Comparison of ENCODE assay signal across 11 cellular contexts in the genomic region with DNA sequence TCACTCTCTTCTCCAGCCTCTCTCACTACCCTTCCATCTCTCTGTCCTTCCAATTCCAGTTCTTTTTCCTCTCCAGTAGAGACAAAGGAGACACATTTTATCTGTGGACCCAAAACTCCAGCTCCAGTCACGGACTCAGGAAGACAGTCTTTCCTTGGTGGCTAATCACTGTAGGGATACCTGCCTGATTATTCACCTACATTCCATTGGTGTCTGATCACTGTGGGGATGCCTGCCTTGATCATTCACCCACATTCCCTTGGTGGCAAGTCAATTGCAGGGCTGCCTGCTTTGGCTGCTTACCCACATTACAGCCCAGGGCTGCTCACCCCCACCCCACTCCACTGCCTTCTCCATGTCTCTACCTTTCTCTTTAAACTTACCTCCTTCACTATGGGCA. TPM values are rescaled to one million over a fixed set of nuclear protein-coding genes. Genes with fewer than 3 reads are reported as not detected.
DNase-seq lines count a peak whose midpoint lies in the region; ATAC-seq and TF ChIP-seq lines count a peak whose summit lies in the region.
"Not testable (repeated sequence)": the region's sequence is repeated elsewhere in the genome, so short reads cannot be mapped to it uniquely, and the experiment has no call there.
"Had no signal": no experiment of that assay in that cellular context is flagged by ENCODE, and none has a peak within 500 bp of the region (broad histone marks: within the 10 kb centered on the region; RNA-seq: fewer than 3 reads in every experiment).

No MANE protein-coding gene starts in this region.

- not testable (repeated sequence) for H3K27me3 ChIP-seq in CD8-positive, alpha-beta memory T cell (ENCODE audit: insufficient read depth, low read length, poor library complexity, severe bottlenecking); mesenchymal stem cell (ENCODE audit: control insufficient read depth in 1 of 2, insufficient read depth in 1 of 2, low read length in 2 of 2)

- peak overlapping the region; percentile 7 to 99 (median 98) for H3K4me3 Mint-ChIP-seq in CD8-positive, alpha-beta memory T cell
- H3K4me3 Mint-ChIP-seq in T-cell (peak overlapping the region; percentile 95 to 99 (median 96)), osteocyte (ENCODE audit: unreplicated experiment) (peak overlapping the region; percentile 70)
- peak overlapping the region; percentile 98 for H3K4me3 Mint-ChIP-seq in activated T-cell treated with anti-CD3 and anti-CD28 coated beads, Interleukin-2, amount 50 U/mL, for 4 hours
- peak overlapping the region; percentile 97 for H3K4me3 Mint-ChIP-seq in activated naive CD8-positive, alpha-beta T cell treated with anti-CD3 and anti-CD28 coated beads, Interleukin-2, amount 50 U/mL, for 24 hours

- H2AFZ ChIP-seq in mesenchymal stem cell (ENCODE audit: low read depth, low read length) = not testable (repeated sequence)

- not testable (repeated sequence) for H2AK5ac ChIP-seq in mesenchymal stem cell (ENCODE audit: low read length, severe bottlenecking)

- not testable (repeated sequence) for H3K18ac ChIP-seq in mesenchymal stem cell (ENCODE audit: low read depth in 1 of 2, low read length in 2 of 2)

- not testable (repeated sequence) for H3K14ac ChIP-seq in mesenchymal stem cell (ENCODE audit: low read length in 2 of 2)

- H3K4me2 ChIP-seq in mesenchymal stem cell (ENCODE audit: low read length, poor library complexity, severe bottlenecking) = not testable (repeated sequence)

- peak overlapping the region; percentile 38 for H4K8ac ChIP-seq in mesenchymal stem cell (ENCODE audit: low read length)

- peak overlapping the region in 7 of 8 donors; percentile 25 to 99 (median 98) for H3K27ac Mint-ChIP-seq in CD8-positive, alpha-beta memory T cell
- H3K27ac Mint-ChIP-seq in T-cell = peak overlapping the region; percentile 60 to 64
- H3K27ac Mint-ChIP-seq in activated naive CD8-positive, alpha-beta T cell treated with anti-CD3 and anti-CD28 coated beads, Interleukin-2, amount 50 U/mL, for 24 hours = not testable (repeated sequence)
- peak overlapping the region; percentile 100 for H3K27ac Mint-ChIP-seq in osteocyte (ENCODE audit: unreplicated experiment)

- CTCF ChIA-PET in CD8-positive, alpha-beta memory T cell (lab: Charles Lee); T-cell (lab: Charles Lee): not testable (repeated sequence)

- not testable (repeated sequence) for H2BK15ac ChIP-seq in mesenchymal stem cell (ENCODE audit: low read depth, poor library complexity, severe bottlenecking)

- not testable (repeated sequence) for H2BK5ac ChIP-seq in mesenchymal stem cell (ENCODE audit: low read depth, low read length, poor library complexity, severe bottlenecking)

- H3K27ac ChIP-seq in CD8-positive, alpha-beta memory T cell (ENCODE audit: low read depth, low read length); mesenchymal stem cell (ENCODE audit: low read length, poor library complexity, severe bottlenecking): not testable (repeated sequence)

- not testable (repeated sequence) for DNase-seq in CD8-positive, alpha-beta memory T cell; T-cell; activated T-cell treated with anti-CD3 and anti-CD28 coated beads, Interleukin-2, amount 50 U/mL, for 4 hours; activated naive CD8-positive, alpha-beta T cell treated with anti-CD3 and anti-CD28 coated beads, Interleukin-2, amount 50 U/mL, for 24 hours; mesenchymal stem cell; osteocyte (ENCODE audit: extremely low spot score, unreplicated experiment)
- peak; percentile 73 for DNase-seq in epithelial cell of esophagus (ENCODE audit: low read depth)

- H3K9me3 ChIP-seq in CD8-positive, alpha-beta memory T cell (ENCODE audit: low read length) = not testable (repeated sequence)
- H3K9me3 ChIP-seq in mesenchymal stem cell (ENCODE audit: control insufficient read depth, low read length) = peaks cover 21% of the 10 kb centered on the region

- not testable (repeated sequence) for H3K23ac ChIP-seq in mesenchymal stem cell (ENCODE audit: low read length in 2 of 2)

- not testable (repeated sequence) for H3K4me3 ChIP-seq in CD8-positive, alpha-beta memory T cell (ENCODE audit: low read length); epithelial cell of esophagus (ENCODE audit: low read length)
- H3K4me3 ChIP-seq in mesenchymal stem cell (ENCODE audit: insufficient read depth in 1 of 2, low read depth in 1 of 2, low read length in 2 of 2) = peak overlapping the region in 1 of 2 experiments; percentile 93

- not testable (repeated sequence) for H3K79me1 ChIP-seq in mesenchymal stem cell (replicated peaks; ENCODE audit: low read length, poor library complexity, severe bottlenecking)

- H3K9ac ChIP-seq in mesenchymal stem cell (ENCODE audit: low read length) = not testable (repeated sequence)

- H3K36me3 ChIP-seq in CD8-positive, alpha-beta memory T cell (ENCODE audit: insufficient read depth, low read length) = peaks cover 17% of the 10 kb centered on the region
- peaks cover 14 to 17% of the 10 kb centered on the region in 2 experiments for H3K36me3 ChIP-seq in mesenchymal stem cell (ENCODE audit: control insufficient read depth in 1 of 2, insufficient read depth in 2 of 2, low read depth in 1 of 2, low read length in 2 of 2)

- peaks cover 25 to 43% (median 33%) of the 10 kb centered on the region in 3 donors for H3K4me1 Mint-ChIP-seq in CD8-positive, alpha-beta memory T cell
- H3K4me1 Mint-ChIP-seq in T-cell (peaks cover 31 to 37% (median 31%) of the 10 kb centered on the region in 3 donors), osteocyte (ENCODE audit: unreplicated experiment) (peaks cover 19% of the 10 kb centered on the region)
- H3K4me1 Mint-ChIP-seq in activated T-cell treated with anti-CD3 and anti-CD28 coated beads, Interleukin-2, amount 50 U/mL, for 4 hours (ENCODE audit: low read depth) = peaks cover 22% of the 10 kb centered on the region
- H3K4me1 Mint-ChIP-seq in activated naive CD8-positive, alpha-beta T cell treated with anti-CD3 and anti-CD28 coated beads, Interleukin-2, amount 50 U/mL, for 24 hours = peaks cover 27% of the 10 kb centered on the region

- WGBS in mesenchymal stem cell = 87% methylated on average over 1 of the region's 1 CpG

- peaks cover 0 to 19% (median 8%) of the 10 kb centered on the region in 5 donors for H3K9me3 Mint-ChIP-seq in CD8-positive, alpha-beta memory T cell
- peaks cover 15 to 18% (median 16%) of the 10 kb centered on the region in 3 donors for H3K9me3 Mint-ChIP-seq in T-cell
- peaks cover 15% of the 10 kb centered on the region for H3K9me3 Mint-ChIP-seq in activated T-cell treated with anti-CD3 and anti-CD28 coated beads, Interleukin-2, amount 50 U/mL, for 4 hours
- peaks cover 22% of the 10 kb centered on the region for H3K9me3 Mint-ChIP-seq in activated naive CD8-positive, alpha-beta T cell treated with anti-CD3 and anti-CD28 coated beads, Interleukin-2, amount 50 U/mL, for 24 hours
- peaks cover 29% of the 10 kb centered on the region for H3K9me3 Mint-ChIP-seq in osteocyte (ENCODE audit: unreplicated experiment)

- H3K4me1 ChIP-seq in CD8-positive, alpha-beta memory T cell (ENCODE audit: insufficient read depth, low read length); mesenchymal stem cell (ENCODE audit: control insufficient read depth, insufficient read depth, low read depth, low read length): not testable (repeated sequence)

- H3K36me3 Mint-ChIP-seq in CD8-positive, alpha-beta memory T cell = peaks cover 12 to 31% (median 27%) of the 10 kb centered on the region in 3 donors
- H3K36me3 Mint-ChIP-seq in T-cell = peaks cover 28% of the 10 kb centered on the region
- peaks cover 21% of the 10 kb centered on the region for H3K36me3 Mint-ChIP-seq in activated T-cell treated with anti-CD3 and anti-CD28 coated beads, Interleukin-2, amount 50 U/mL, for 4 hours (ENCODE audit: insufficient read depth)
- peaks cover 42% of the 10 kb centered on the region for H3K36me3 Mint-ChIP-seq in activated naive CD8-positive, alpha-beta T cell treated with anti-CD3 and anti-CD28 coated beads, Interleukin-2, amount 50 U/mL, for 24 hours (ENCODE audit: low read depth)
- peaks cover 30% of the 10 kb centered on the region for H3K36me3 Mint-ChIP-seq in osteocyte (ENCODE audit: unreplicated experiment)

- not testable (repeated sequence) for TF ChIP-seq CTCF in epithelial cell of esophagus (IDR thresholded peaks at IDR 0.05; ENCODE audit: insufficient read depth, low read depth, low read length, missing control alignments); osteocyte (IDR thresholded peaks at IDR 0.05)

- H4K91ac ChIP-seq in mesenchymal stem cell (ENCODE audit: low read length) = not testable (repeated sequence)

- H3K4ac ChIP-seq in mesenchymal stem cell (ENCODE audit: low read depth in 1 of 2, low read length in 2 of 2) = not testable (repeated sequence)

- H2BK120ac ChIP-seq in mesenchymal stem cell (ENCODE audit: low read depth, low read length) = not testable (repeated sequence)

- H2BK12ac ChIP-seq in mesenchymal stem cell (ENCODE audit: low read length in 2 of 2) = not testable (repeated sequence)

- H3K27me3 Mint-ChIP-seq in CD8-positive, alpha-beta memory T cell; T-cell; activated T-cell treated with anti-CD3 and anti-CD28 coated beads, Interleukin-2, amount 50 U/mL, for 4 hours (ENCODE audit: low read depth); activated naive CD8-positive, alpha-beta T cell treated with anti-CD3 and anti-CD28 coated beads, Interleukin-2, amount 50 U/mL, for 24 hours; osteocyte (ENCODE audit: unreplicated experiment): not testable (repeated sequence)

- POLR2A ChIA-PET in CD8-positive, alpha-beta memory T cell (lab: Charles Lee); T-cell (lab: Charles Lee): not testable (repeated sequence)

- ATAC-seq in T-cell (replicated peaks in 1 of 4); activated T-cell treated with anti-CD3 and anti-CD28 coated beads, Interleukin-2, amount 50 U/mL, for 4 hours; activated naive CD8-positive, alpha-beta T cell treated with anti-CD3 and anti-CD28 coated beads, Interleukin-2, amount 50 U/mL, for 24 hours: not testable (repeated sequence)

RNA-seq across cellular contexts. Expression of a gene that starts 1.5 kb away (rescaled TPM):
- 10 to 100 TPM; 18.5 to 18.7 TPM for total RNA-seq in CD8-positive, alpha-beta memory T cell
- 17.9 TPM for polyA plus RNA-seq in CD8-positive, alpha-beta memory T cell
- total RNA-seq in T-cell (10 to 100 TPM in 4 of 5 donors, 1 to 10 TPM in 1; 8.3 to 18.1 (median 13.2) TPM), osteocyte (20.6 and 20.7 TPM in 2 replicates)
- 10 to 100 TPM; 11.4 to 12.8 (median 12.4) TPM for total RNA-seq in activated T-cell treated with anti-CD3 and anti-CD28 coated beads, Interleukin-2, amount 50 U/mL, for 4 hours
- 6.3 TPM for polyA plus RNA-seq in mesenchymal stem cell (2013, experiment 1 of 2)
- 6.4 TPM for polyA plus RNA-seq in mesenchymal stem cell (2013, experiment 2 of 2)

RNA-seq across cellular contexts. Expression of a gene that starts 41.5 kb away (rescaled TPM):
- total RNA-seq in CD8-positive, alpha-beta memory T cell = not detected
- not detected for polyA plus RNA-seq in CD8-positive, alpha-beta memory T cell
- total RNA-seq in T-cell (not detected), osteocyte (not detected in 2 replicates)
- not detected for total RNA-seq in activated T-cell treated with anti-CD3 and anti-CD28 coated beads, Interleukin-2, amount 50 U/mL, for 4 hours
- polyA plus RNA-seq in mesenchymal stem cell (2013, experiment 1 of 2) = not detected
- not detected for polyA plus RNA-seq in mesenchymal stem cell (2013, experiment 2 of 2)
- total RNA-seq: liver, mucosa of descending colon, Peyer's patch, sigmoid colon had no signal
- polyA plus RNA-seq: liver, sigmoid colon had no signal

RNA-seq across cellular contexts. Expression of a gene that starts 44.4 kb away (rescaled TPM):
- total RNA-seq in CD8-positive, alpha-beta memory T cell = 10 to 100 TPM; 87.1 to 90.2 TPM
- 4.1 TPM for polyA plus RNA-seq in CD8-positive, alpha-beta memory T cell
- total RNA-seq in T-cell = 10 to 100 TPM; 36.6 to 53.4 (median 48.4) TPM
- total RNA-seq in activated T-cell treated with anti-CD3 and anti-CD28 coated beads, Interleukin-2, amount 50 U/mL, for 4 hours = 10 to 100 TPM; 63.3 to 70.0 (median 69.7) TPM
- 9.6 TPM for polyA plus RNA-seq in mesenchymal stem cell (2013, experiment 1 of 2)
- polyA plus RNA-seq in mesenchymal stem cell (2013, experiment 2 of 2) = 8.5 TPM
- 24.9 and 25.4 TPM in 2 replicates for total RNA-seq in osteocyte
